Comparison of ENCODE assay signal across 1 cellular context in genomic region chr20:37564388-37565133, GRCh38.
TF ChIP-seq lines count a peak whose summit lies in the region.

No MANE protein-coding gene starts in this region.

TF ChIP-seq in K562, 482 proteins besides CTCF, POLR2A, EP300 and RAD21 (continued from another document):
- TF ChIP-seq HMGXB4 (CRISPR knock-in tag; IDR thresholded peaks at IDR 0.05) (no peak), PURB (CRISPR knock-in tag; IDR thresholded peaks at IDR 0.05; ENCODE audit: low read depth) (no peak), ARHGAP35 (IDR thresholded peaks at IDR 0.05; ENCODE audit: partially characterized antibody) (no peak), PHB (CRISPR knock-in tag; IDR thresholded peaks at IDR 0.05) (no peak), POLR2G (IDR thresholded peaks at IDR 0.05; ENCODE audit: low read depth, low read length) (no peak), MCM2 (IDR thresholded peaks at IDR 0.05; ENCODE audit: low read depth) (no peak), ZBED1 (IDR thresholded peaks at IDR 0.05) (no peak), SMARCC2 (IDR thresholded peaks at IDR 0.05; ENCODE audit: low read depth) (no peak), ZKSCAN3 (CRISPR knock-in tag; IDR thresholded peaks at IDR 0.05) (no peak), ARNT (IDR thresholded peaks at IDR 0.05) (no peak), RAD51 (IDR thresholded peaks at IDR 0.05; ENCODE audit: borderline replicate concordance, low read depth) (no peak), ZNF395 (CRISPR knock-in tag; IDR thresholded peaks at IDR 0.05) (no peak), IRF2 (CRISPR knock-in tag; IDR thresholded peaks at IDR 0.05) (no peak), GATAD2B (IDR thresholded peaks at IDR 0.05; ENCODE audit: borderline replicate concordance) (no peak), CBX8 (IDR thresholded peaks at IDR 0.05; ENCODE audit: borderline replicate concordance, extremely low read depth, low read depth, low read length, poor library complexity, severe bottlenecking) (no peak), PYGO2 (tag; IDR thresholded peaks at IDR 0.05) (no peak), SUPT5H (IDR thresholded peaks at IDR 0.05) (no peak), NFIC (IDR thresholded peaks at IDR 0.05) (no peak), BCOR (IDR thresholded peaks at IDR 0.05) (peak; percentile 75), TSHZ1 (CRISPR knock-in tag; IDR thresholded peaks at IDR 0.05) (no peak), ERF (CRISPR knock-in tag; IDR thresholded peaks at IDR 0.05) (no peak), U2AF1 (optimal IDR thresholded peaks at IDR 0.05; ENCODE audit: low read depth, low read length) (no peak), FOXK2 (conservative IDR thresholded peaks at IDR 0.05 in 1 of 2, IDR thresholded peaks at IDR 0.05 in 1 of 2; ENCODE audit: low read depth in 2 of 2) (no peak), FUS (optimal IDR thresholded peaks at IDR 0.05; ENCODE audit: low read depth, low read length) (no peak), HEY1 (CRISPR knock-in tag; IDR thresholded peaks at IDR 0.05; ENCODE audit: borderline replicate concordance) (no peak), MYNN (IDR thresholded peaks at IDR 0.05) (no peak), MYNN (CRISPR knock-in tag; IDR thresholded peaks at IDR 0.05) (no peak), CREM (IDR thresholded peaks at IDR 0.05; ENCODE audit: low read depth) (peak; percentile 33; the same call in 1 of the 2 replicates)
- TF ChIP-seq, protein P1, sequence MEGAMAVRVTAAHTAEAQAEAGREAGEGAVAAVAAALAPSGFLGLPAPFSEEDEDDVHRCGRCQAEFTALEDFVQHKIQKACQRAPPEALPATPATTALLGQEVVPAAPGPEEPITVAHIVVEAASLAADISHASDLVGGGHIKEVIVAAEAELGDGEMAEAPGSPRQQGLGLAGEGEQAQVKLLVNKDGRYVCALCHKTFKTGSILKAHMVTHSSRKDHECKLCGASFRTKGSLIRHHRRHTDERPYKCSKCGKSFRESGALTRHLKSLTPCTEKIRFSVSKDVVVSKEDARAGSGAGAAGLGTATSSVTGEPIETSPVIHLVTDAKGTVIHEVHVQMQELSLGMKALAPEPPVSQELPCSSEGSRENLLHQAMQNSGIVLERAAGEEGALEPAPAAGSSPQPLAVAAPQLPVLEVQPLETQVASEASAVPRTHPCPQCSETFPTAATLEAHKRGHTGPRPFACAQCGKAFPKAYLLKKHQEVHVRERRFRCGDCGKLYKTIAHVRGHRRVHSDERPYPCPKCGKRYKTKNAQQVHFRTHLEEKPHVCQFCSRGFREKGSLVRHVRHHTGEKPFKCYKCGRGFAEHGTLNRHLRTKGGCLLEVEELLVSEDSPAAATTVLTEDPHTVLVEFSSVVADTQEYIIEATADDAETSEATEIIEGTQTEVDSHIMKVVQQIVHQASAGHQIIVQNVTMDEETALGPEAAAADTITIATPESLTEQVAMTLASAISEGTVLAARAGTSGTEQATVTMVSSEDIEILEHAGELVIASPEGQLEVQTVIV (CRISPR knock-in tag; IDR thresholded peaks at IDR 0.05; ENCODE audit: borderline replicate concordance): no peak
- TF ChIP-seq, protein P2, sequence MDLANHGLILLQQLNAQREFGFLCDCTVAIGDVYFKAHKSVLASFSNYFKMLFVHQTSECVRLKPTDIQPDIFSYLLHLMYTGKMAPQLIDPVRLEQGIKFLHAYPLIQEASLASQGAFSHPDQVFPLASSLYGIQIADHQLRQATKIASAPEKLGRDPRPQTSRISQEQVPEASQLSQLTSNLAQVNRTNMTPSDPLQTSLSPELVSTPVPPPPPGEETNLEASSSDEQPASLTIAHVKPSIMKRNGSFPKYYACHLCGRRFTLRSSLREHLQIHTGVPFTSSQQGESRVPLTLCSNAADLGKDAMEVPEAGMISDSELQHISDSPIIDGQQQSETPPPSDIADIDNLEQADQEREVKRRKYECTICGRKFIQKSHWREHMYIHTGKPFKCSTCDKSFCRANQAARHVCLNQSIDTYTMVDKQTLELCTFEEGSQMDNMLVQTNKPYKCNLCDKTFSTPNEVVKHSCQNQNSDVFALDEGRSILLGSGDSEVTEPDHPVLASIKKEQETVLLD (IDR thresholded peaks at IDR 0.05): no peak
- TF ChIP-seq, protein P3, sequence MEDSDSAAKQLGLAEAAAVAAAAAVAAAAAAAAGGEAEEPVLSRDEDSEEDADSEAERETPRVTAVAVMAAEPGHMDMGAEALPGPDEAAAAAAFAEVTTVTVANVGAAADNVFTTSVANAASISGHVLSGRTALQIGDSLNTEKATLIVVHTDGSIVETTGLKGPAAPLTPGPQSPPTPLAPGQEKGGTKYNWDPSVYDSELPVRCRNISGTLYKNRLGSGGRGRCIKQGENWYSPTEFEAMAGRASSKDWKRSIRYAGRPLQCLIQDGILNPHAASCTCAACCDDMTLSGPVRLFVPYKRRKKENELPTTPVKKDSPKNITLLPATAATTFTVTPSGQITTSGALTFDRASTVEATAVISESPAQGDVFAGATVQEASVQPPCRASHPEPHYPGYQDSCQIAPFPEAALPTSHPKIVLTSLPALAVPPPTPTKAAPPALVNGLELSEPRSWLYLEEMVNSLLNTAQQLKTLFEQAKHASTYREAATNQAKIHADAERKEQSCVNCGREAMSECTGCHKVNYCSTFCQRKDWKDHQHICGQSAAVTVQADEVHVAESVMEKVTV (CRISPR knock-in tag; IDR thresholded peaks at IDR 0.05): peak; percentile 80
TF ChIP-seq in K562: peak in this region for 18.
